13 cellular contexts compared by ENCODE assay signal in genomic region chr3:177753498-177754155, GRCh38.
DNase-seq lines count a peak whose midpoint lies in the region; ATAC-seq and TF ChIP-seq lines count a peak whose summit lies in the region.
"Had no signal": no experiment of that assay in that cellular context is flagged by ENCODE, and none has a peak within 500 bp of the region (broad histone marks: within the 10 kb centered on the region; RNA-seq: fewer than 3 reads in every experiment).

No MANE protein-coding gene starts in this region.

- peaks cover 0 to 2% of the 10 kb centered on the region in 2 donors for H3K9me3 ChIP-seq in lung (ENCODE audit: control insufficient read depth in 2 of 2, insufficient read depth in 1 of 2, low read length in 1 of 2)
- H3K9me3 ChIP-seq in subcutaneous abdominal adipose tissue (ENCODE audit: control insufficient read depth in 5 of 5, low read length in 5 of 5), result no peaks in the 10 kb centered on the region

- H3K27ac ChIP-seq in lung (ENCODE audit: low read depth in 1 of 2, low read length in 1 of 2) (peak overlapping the region; percentile 53 to 72), subcutaneous abdominal adipose tissue (ENCODE audit: low read depth, low read length) (peak overlapping the region; percentile 34)
- H3K27ac ChIP-seq: 22Rv1 had no signal

- POLR2A ChIA-PET in GM10248 (lab: Yijun Ruan, JAX), result no interaction called here

- H3K4me1 ChIP-seq in lung (ENCODE audit: control insufficient read depth in 2 of 2, insufficient read depth in 2 of 2, low read length in 2 of 2), result peaks cover 3 to 20% of the 10 kb centered on the region in 2 donors
- H3K4me1 ChIP-seq in subcutaneous abdominal adipose tissue (ENCODE audit: control insufficient read depth in 5 of 5, insufficient read depth in 5 of 5, low read length in 5 of 5), result peaks cover 3 to 31% (median 26%) of the 10 kb centered on the region in 5 donors

- H3K4me3 ChIP-seq in choroid plexus epithelial cell (ENCODE audit: low read depth, low read length) (no peak overlapping the region), lung (no peak overlapping the region), subcutaneous abdominal adipose tissue (ENCODE audit: low read depth in 1 of 5, low read length in 5 of 5) (peak overlapping the region in 1 of 5 donors; percentile 18)

- no peaks in the 10 kb centered on the region for H3K36me3 ChIP-seq in lung (ENCODE audit: control insufficient read depth in 2 of 2, insufficient read depth in 2 of 2, low read length in 2 of 2)
- no peaks in the 10 kb centered on the region for H3K36me3 ChIP-seq in subcutaneous abdominal adipose tissue (ENCODE audit: control insufficient read depth in 5 of 5, insufficient read depth in 5 of 5, low read length in 5 of 5)

- peak; percentile 6 for DNase-seq in DMS79 (lab: John Stamatoyannopoulos, UW)
- DNase-seq in DMS79 treated with DMSO at 0.1 percent for 48 hours (lab: John Stamatoyannopoulos, UW), result no peak
- peak; percentile 42 for DNase-seq in choroid plexus epithelial cell (ENCODE audit: low read depth)
- DNase-seq in lung (ENCODE audit: low spot score), result peak; percentile 39
- no peak for DNase-seq in pons (ENCODE audit: low spot score)
- DNase-seq in GM10248 (ENCODE audit: extremely low spot score), result no peak
- no peak for DNase-seq in SKM-1 (lab: John Stamatoyannopoulos, UW; ENCODE audit: unreplicated experiment)
- DNase-seq: activated CD4-positive, alpha-beta T cell treated with anti-CD3 and anti-CD28 coated beads, Interleukin-2, amount 50 U/mL, for 48 hours; NCI-H1092 treated with DMSO at 0.1 percent for 48 hours; NCI-H774; stimulated activated naive B cell treated with anti-CD40 and anti-IgM and Interleukin-4, amounts not matched to agents 10 μg/mL and 1 μg/mL and 100 μg/mL, for 72 hours had no signal

- WGBS in lung, 2 donors, result 43 to 49% methylated on average over 2 of the region's 2 CpGs

- no peak overlapping the region for H3K9ac ChIP-seq in subcutaneous abdominal adipose tissue (ENCODE audit: low read length in 5 of 5)

- H3K27me3 ChIP-seq in lung (ENCODE audit: control insufficient read depth, insufficient read depth) (no peaks in the 10 kb centered on the region), subcutaneous abdominal adipose tissue (ENCODE audit: control insufficient read depth in 5 of 5, insufficient read depth in 4 of 5, low read length in 5 of 5) (no peaks in the 10 kb centered on the region)

- ATAC-seq in lung (ENCODE audit: insufficient read depth, low FRiP score), result peak; percentile 76
- ATAC-seq: stimulated activated naive B cell treated with anti-CD40 and anti-IgM and Interleukin-4, amounts not matched to agents 10 μg/mL and 1 μg/mL and 100 μg/mL, for 72 hours had no signal

- TF ChIP-seq CTCF in choroid plexus epithelial cell (conservative IDR thresholded peaks at IDR 0.05; ENCODE audit: low read depth, low read length) (no peak), lung (IDR thresholded peaks at IDR 0.05; ENCODE audit: control extremely low read depth, extremely low read depth) (no peak), GM10248 (IDR thresholded peaks at IDR 0.05; ENCODE audit: control extremely low read depth, extremely low read depth, low read depth, missing control alignments) (no peak)

- CTCF ChIA-PET in GM10248 (lab: Yijun Ruan, JAX), result interaction anchor here (0.7 to 1.1 kb wide), 2 partner anchors 10 to 31 kb away, joined by 3 read pairs; no protein-coding TSS in a partner anchor

Comparison
In these comparisons a context has a peak if more than half of its experiments do, and no peak if none do; other contexts are left out.
1. DNase-seq: peak in DMS79 (single experiment), choroid plexus epithelial cell (single experiment) and lung (single experiment); none in DMS79 treated with DMSO at 0.1 percent for 48 hours (single experiment), pons (single experiment), GM10248 (single experiment) and SKM-1 (single experiment).